ENCODE assay signal across 23 cellular contexts in the genomic region with DNA sequence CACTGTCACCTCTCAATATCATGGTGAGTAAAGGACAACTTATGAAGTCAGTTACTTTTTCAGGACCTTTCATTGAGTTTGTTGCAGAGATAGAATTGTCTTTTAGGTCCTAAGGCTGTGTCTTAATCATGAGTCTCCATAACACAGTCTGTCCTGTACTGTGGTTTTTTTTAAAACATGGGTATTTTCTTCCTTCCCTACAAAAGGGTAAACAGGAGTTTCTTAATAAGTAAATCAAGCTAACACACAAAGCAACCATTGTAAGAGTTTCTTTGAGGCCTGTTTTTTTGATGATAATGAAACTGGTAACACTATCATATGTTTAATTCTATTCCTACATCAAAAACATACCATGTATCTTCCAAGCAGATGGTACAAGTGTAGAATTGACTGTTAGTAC.
"Had no signal": no experiment of that assay in that cellular context is flagged by ENCODE, and none has a peak within 500 bp of the region (broad histone marks: within the 10 kb centered on the region; RNA-seq: fewer than 3 reads in every experiment).

No MANE protein-coding gene starts in this region.

- H3K27me3 ChIP-seq: dorsolateral prefrontal cortex, esophagus squamous epithelium, gastroesophageal sphincter, heart left ventricle, hepatocyte had no signal

- DNase-seq: dermis blood vessel endothelial cell; dorsolateral prefrontal cortex; effector CD4-positive, alpha-beta T cell; effector memory CD4-positive, alpha-beta T cell; esophagus squamous epithelium; foreskin fibroblast; hypothalamus; immature natural killer cell; islet precursor cell; kidney glomerular epithelial cell; left colon; left ventricle myocardium superior; lower lobe of right lung; mesenchymal stem cell; mucosa of descending colon; naive B cell had no signal

- H3K27ac ChIP-seq: coronary artery, esophagus squamous epithelium, gastroesophageal sphincter, heart left ventricle, hepatocyte, lower lobe of right lung had no signal

- H3K36me3 ChIP-seq: lower lobe of right lung had no signal

- ATAC-seq: esophagus mucosa; gastroesophageal sphincter; left colon; left lobe of liver; left ventricle myocardium superior; lower lobe of right lung; mucosa of descending colon; naive thymus-derived CD8-positive, alpha-beta T cell had no signal

- H3K4me3 ChIP-seq: coronary artery, dorsolateral prefrontal cortex, esophagus squamous epithelium, gastroesophageal sphincter, heart left ventricle, hepatocyte, lower lobe of right lung, mucosa of descending colon had no signal
